ENCODE assay signal across 15 cellular contexts in the genomic region with DNA sequence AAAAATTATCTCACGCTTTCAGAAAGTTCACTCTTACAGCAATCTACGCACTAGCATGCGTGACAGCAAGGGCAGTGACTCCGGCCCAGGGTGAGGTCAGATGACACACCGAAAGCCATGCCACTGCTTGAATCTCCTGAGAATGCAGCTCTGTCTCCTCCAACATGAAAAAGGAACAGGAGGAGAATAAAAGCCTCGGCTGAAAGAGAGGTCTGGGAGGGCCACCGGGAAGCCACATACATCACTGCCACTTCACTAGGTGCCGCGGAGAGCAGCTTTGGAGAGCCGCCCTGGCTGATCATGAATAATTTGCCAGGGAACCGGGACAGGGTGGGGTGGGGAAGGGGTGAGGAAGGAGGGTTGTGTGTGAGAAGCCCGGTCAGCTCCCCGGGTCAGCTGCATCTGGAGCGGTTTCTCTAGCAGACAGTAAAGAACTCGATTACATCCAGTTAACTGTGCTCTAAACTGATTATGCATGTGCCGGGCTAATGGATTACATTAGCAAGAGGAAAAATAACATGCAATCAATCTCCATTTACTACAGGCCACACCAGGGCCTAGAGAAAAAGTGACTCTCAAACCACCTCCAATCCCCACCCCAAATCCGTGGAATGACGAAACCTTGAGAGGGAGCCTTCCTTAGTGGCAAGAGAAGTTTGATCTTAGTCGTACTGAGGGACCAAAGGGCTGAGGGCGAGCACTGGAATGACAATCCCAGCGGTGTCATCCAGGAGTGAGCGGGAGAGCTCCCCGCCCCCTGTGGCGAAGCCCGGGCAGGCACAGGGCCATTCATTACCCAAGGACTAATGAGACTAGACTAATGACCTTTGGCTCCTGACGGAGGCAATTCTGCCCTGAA.
DNase-seq lines count a peak whose midpoint lies in the region; ATAC-seq and TF ChIP-seq lines count a peak whose summit lies in the region.
"Had no signal": no experiment of that assay in that cellular context is flagged by ENCODE, and none has a peak within 500 bp of the region (broad histone marks: within the 10 kb centered on the region; RNA-seq: fewer than 3 reads in every experiment).

No MANE protein-coding gene starts in this region.

- H3K27me3 Mint-ChIP-seq in WTC11 (ENCODE audit: low read depth) (no peaks in the 10 kb centered on the region; the same call in 1 of the 2 replicates), mesothelial cell of epicardium (ENCODE audit: low read depth) (no peaks in the 10 kb centered on the region)

- no peaks in the 10 kb centered on the region for H3K9me3 ChIP-seq in suprapubic skin

- H3K36me3 Mint-ChIP-seq in WTC11 (peaks cover 8% of the 10 kb centered on the region), mesothelial cell of epicardium (peaks cover 26% of the 10 kb centered on the region)
- H3K36me3 Mint-ChIP-seq: stimulated activated effector memory CD8-positive, alpha-beta T cell treated with anti-CD3 and anti-CD28 coated beads, Interleukin-12 subunit alpha, Interleukin-12 subunit beta, amount 100 ng/mL, for 72 hours had no signal

- WGBS in suprapubic skin, result 69% methylated on average over 26 of the region's 26 CpGs

- H3K36me3 ChIP-seq in suprapubic skin, result peaks cover 13% of the 10 kb centered on the region

- intact Hi-C loops in cardiac septum (cut with DNase I), result no loop called here

- H3K27ac Mint-ChIP-seq in WTC11, result no peak overlapping the region; the same call in 1 of the 2 replicates
- peak overlapping the region; percentile 97 for H3K27ac Mint-ChIP-seq in mesothelial cell of epicardium
- H3K27ac Mint-ChIP-seq: stimulated activated effector memory CD8-positive, alpha-beta T cell treated with anti-CD3 and anti-CD28 coated beads, Interleukin-12 subunit alpha, Interleukin-12 subunit beta, amount 100 ng/mL, for 72 hours had no signal

- TF ChIP-seq EP300 in suprapubic skin (IDR thresholded peaks at IDR 0.05), result no peak

- DNase-seq in WTC11 (ENCODE audit: low spot score), result no peak
- DNase-seq in cardiac septum (ENCODE audit: low spot score), result peak; percentile 41
- no peak for DNase-seq in mesothelial cell of epicardium (ENCODE audit: low spot score in 2 of 2, unreplicated experiment in 2 of 2)
- DNase-seq in suprapubic skin (ENCODE audit: low spot score in 2 of 2), result no peak
- DNase-seq in NCI-H748 (lab: John Stamatoyannopoulos, UW; ENCODE audit: unreplicated experiment), result no peak
- no peak for DNase-seq in HPDE6-E6E7 (ENCODE audit: extremely low spot score)
- DNase-seq in T1000 (lab: John Stamatoyannopoulos, UW), result no peak
- DNase-seq: activated naive CD4-positive, alpha-beta T cell treated with Interleukin-2 at 50 U/mL for 16 hours; EL; NCI-H1048; NCI-H446; RPMI8226; stimulated activated CD4-positive, alpha-beta T cell treated with anti-CD3 and anti-CD28 coated beads, Interleukin-2, amount 100 ng/mL, for 48 hours had no signal

- CTCF ChIA-PET in WTC11 (lab: Charles Lee), result interaction anchor here (1.2 to 1.8 kb wide), 2 partner anchors 14 to 48 kb away, joined by 3 to 6 read pairs; no protein-coding TSS in a partner anchor

- no peak overlapping the region for H3K4me3 ChIP-seq in suprapubic skin

- POLR2A ChIA-PET in WTC11 (lab: Charles Lee), result no interaction called here

- no peak for TF ChIP-seq POLR2A in suprapubic skin (IDR thresholded peaks at IDR 0.05)

- H3K4me3 Mint-ChIP-seq in WTC11, result no peak overlapping the region
- peak overlapping the region; percentile 39 for H3K4me3 Mint-ChIP-seq in mesothelial cell of epicardium
- H3K4me3 Mint-ChIP-seq: stimulated activated effector memory CD8-positive, alpha-beta T cell treated with anti-CD3 and anti-CD28 coated beads, Interleukin-12 subunit alpha, Interleukin-12 subunit beta, amount 100 ng/mL, for 72 hours had no signal

- 0 out of 2 replicates have a peak, but pooled peaks have one; percentile 48 for ATAC-seq in WTC11
- no peak for ATAC-seq in GM19463 (IDR thresholded peaks at IDR 0.05; ENCODE audit: unreplicated experiment)
- ATAC-seq: stimulated activated effector memory CD8-positive, alpha-beta T cell treated with anti-CD3 and anti-CD28 coated beads, Interleukin-12 subunit alpha, Interleukin-12 subunit beta, amount 100 ng/mL, for 72 hours had no signal

- peak overlapping the region; percentile 15 for H3K27ac ChIP-seq in suprapubic skin

- H3K4me1 Mint-ChIP-seq in WTC11, result peaks cover 30% of the 10 kb centered on the region
- H3K4me1 Mint-ChIP-seq in mesothelial cell of epicardium, result peaks cover 58% of the 10 kb centered on the region
- H3K4me1 Mint-ChIP-seq: stimulated activated effector memory CD8-positive, alpha-beta T cell treated with anti-CD3 and anti-CD28 coated beads, Interleukin-12 subunit alpha, Interleukin-12 subunit beta, amount 100 ng/mL, for 72 hours had no signal

- H3K27me3 ChIP-seq in suprapubic skin, result no peaks in the 10 kb centered on the region

- H3K9me3 Mint-ChIP-seq in WTC11 (no peaks in the 10 kb centered on the region; the same call in 1 of the 2 replicates), mesothelial cell of epicardium (no peaks in the 10 kb centered on the region)

- H3K4me1 ChIP-seq in suprapubic skin, result no peaks in the 10 kb centered on the region

- TF ChIP-seq CTCF in WTC11 (IDR thresholded peaks at IDR 0.05) (no peak), mesothelial cell of epicardium (IDR thresholded peaks at IDR 0.05; ENCODE audit: unreplicated experiment) (no peak), suprapubic skin (IDR thresholded peaks at IDR 0.05) (no peak)

TF ChIP-seq in WTC11, 78 proteins besides CTCF, POLR2A, EP300 and RAD21:
- TF ChIP-seq GABPB1 (CRISPR knock-in tag; IDR thresholded peaks at IDR 0.05), result 0 out of 2 replicates have a peak, but pooled peaks have one; percentile 18
- TF ChIP-seq ZNF281 (CRISPR knock-in tag; IDR thresholded peaks at IDR 0.05), result no peak
- no peak for TF ChIP-seq MLX (CRISPR knock-in tag; IDR thresholded peaks at IDR 0.05)
TF ChIP-seq in WTC11: peak in this region for 1.
